18 cellular contexts compared by ENCODE assay signal in genomic region chr7:84533209-84533608, GRCh38.
"Had no signal": no experiment of that assay in that cellular context is flagged by ENCODE, and none has a peak within 500 bp of the region (broad histone marks: within the 10 kb centered on the region; RNA-seq: fewer than 3 reads in every experiment).

No MANE protein-coding gene starts in this region.

- H3K9me3 ChIP-seq: heart right ventricle, prostate gland, right lobe of liver, testis, tibial nerve had no signal

- H3K27me3 ChIP-seq: heart right ventricle, right lobe of liver, testis, tibial nerve had no signal

- H3K9me3 Mint-ChIP-seq: mesothelial cell of epicardium; stimulated activated naive CD8-positive, alpha-beta T cell treated with anti-CD3 and anti-CD28 coated beads, Interleukin-15, amount 100 ng/mL, for 72 hours had no signal

- ATAC-seq: heart right ventricle; left lobe of liver; natural killer cell treated with Interleukin-12 subunit alpha and Interleukin-12 subunit beta and Interleukin-15 and Interleukin-18, amount 100 ng/mL, for 72 hours; right lobe of liver; stimulated activated naive B cell treated with anti-CD40 and anti-IgM and Interleukin-4, amounts not matched to agents 10 μg/mL and 1 μg/mL and 100 μg/mL, for 72 hours; stimulated activated naive CD8-positive, alpha-beta T cell treated with anti-CD3 and anti-CD28 coated beads, Interleukin-15, amount 100 ng/mL, for 72 hours had no signal

- H3K4me1 ChIP-seq: heart right ventricle, parathyroid adenoma, prostate gland, right lobe of liver, testis, tibial nerve had no signal

- H3K79me2 ChIP-seq: parathyroid adenoma had no signal

- H3K36me3 Mint-ChIP-seq: mesothelial cell of epicardium; stimulated activated naive B cell treated with anti-CD40 and anti-IgM and Interleukin-4, amounts not matched to agents 10 μg/mL and 1 μg/mL and 100 μg/mL, for 72 hours had no signal

- H3K4me3 Mint-ChIP-seq: mesothelial cell of epicardium; natural killer cell treated with Interleukin-12 subunit alpha and Interleukin-12 subunit beta and Interleukin-15 and Interleukin-18, amount 100 ng/mL, for 72 hours; stimulated activated naive B cell treated with anti-CD40 and anti-IgM and Interleukin-4, amounts not matched to agents 10 μg/mL and 1 μg/mL and 100 μg/mL, for 72 hours; stimulated activated naive CD8-positive, alpha-beta T cell treated with anti-CD3 and anti-CD28 coated beads, Interleukin-15, amount 100 ng/mL, for 72 hours had no signal

- H3K27me3 Mint-ChIP-seq: natural killer cell treated with Interleukin-12 subunit alpha and Interleukin-12 subunit beta and Interleukin-15 and Interleukin-18, amount 100 ng/mL, for 72 hours; stimulated activated naive B cell treated with anti-CD40 and anti-IgM and Interleukin-4, amounts not matched to agents 10 μg/mL and 1 μg/mL and 100 μg/mL, for 72 hours; stimulated activated naive CD8-positive, alpha-beta T cell treated with anti-CD3 and anti-CD28 coated beads, Interleukin-15, amount 100 ng/mL, for 72 hours had no signal

- H3K9ac ChIP-seq: parathyroid adenoma had no signal

- H2AFZ ChIP-seq: parathyroid adenoma had no signal

- H3K4me1 Mint-ChIP-seq: stimulated activated naive B cell treated with anti-CD40 and anti-IgM and Interleukin-4, amounts not matched to agents 10 μg/mL and 1 μg/mL and 100 μg/mL, for 72 hours; stimulated activated naive CD8-positive, alpha-beta T cell treated with anti-CD3 and anti-CD28 coated beads, Interleukin-15, amount 100 ng/mL, for 72 hours had no signal

- DNase-seq: effector CD4-positive, alpha-beta T cell; heart right ventricle; hypothalamus; mammary epithelial cell; right lobe of liver; stimulated activated CD4-positive, alpha-beta T cell treated with anti-CD3 and anti-CD28 coated beads, Interleukin-15, amount 100 ng/mL, for 24 hours; stimulated activated CD4-positive, alpha-beta T cell treated with anti-CD3 and anti-CD28 coated beads, Interleukin-1b, Interleukin-23, amount 100 ng/mL, for 48 hours; stimulated activated CD4-positive, alpha-beta T cell treated with anti-CD3 and anti-CD28 coated beads, Interleukin-4, amount 100 ng/mL, for 4 hours; stimulated activated naive B cell treated with anti-CD40 and anti-IgM and Interleukin-4, amounts not matched to agents 10 μg/mL and 1 μg/mL and 100 μg/mL, for 72 hours; stimulated activated naive CD8-positive, alpha-beta T cell treated with anti-CD3 and anti-CD28 coated beads, Interleukin-15, amount 100 ng/mL, for 72 hours; testis had no signal

- H3K36me3 ChIP-seq: heart right ventricle, prostate gland, right lobe of liver, tibial nerve had no signal

- H3K4me3 ChIP-seq: coronary artery, heart right ventricle, prostate gland, right lobe of liver, testis, tibial nerve had no signal

- H3K27ac Mint-ChIP-seq: mesothelial cell of epicardium; natural killer cell treated with Interleukin-12 subunit alpha and Interleukin-12 subunit beta and Interleukin-15 and Interleukin-18, amount 100 ng/mL, for 72 hours; stimulated activated naive B cell treated with anti-CD40 and anti-IgM and Interleukin-4, amounts not matched to agents 10 μg/mL and 1 μg/mL and 100 μg/mL, for 72 hours; stimulated activated naive CD8-positive, alpha-beta T cell treated with anti-CD3 and anti-CD28 coated beads, Interleukin-15, amount 100 ng/mL, for 72 hours had no signal

- H3K27ac ChIP-seq: coronary artery, heart right ventricle, parathyroid adenoma, prostate gland, right lobe of liver, testis, tibial nerve had no signal
